Comparison of ENCODE assay signal across 1 cellular context in the genomic region with DNA sequence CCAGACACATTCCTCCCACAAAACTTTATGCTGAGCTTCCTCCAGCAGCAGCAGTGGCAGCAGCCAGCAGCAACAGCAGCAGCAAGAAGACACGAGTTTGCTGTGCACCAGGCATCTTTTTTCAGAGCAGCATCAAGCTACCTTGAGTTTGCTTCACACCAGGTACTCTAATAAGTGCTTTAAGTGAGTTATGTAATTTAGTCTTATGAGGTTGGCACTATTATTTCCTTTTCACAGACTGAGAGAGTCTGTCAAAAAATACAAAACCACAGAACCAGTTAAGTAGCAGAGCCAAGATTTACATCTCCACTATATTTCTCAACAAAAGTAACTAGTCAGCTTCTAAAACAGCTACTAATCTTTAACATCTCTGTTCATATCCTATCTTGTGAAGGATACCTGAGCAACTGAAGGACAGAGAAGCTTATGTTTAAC.
TF ChIP-seq lines count a peak whose summit lies in the region.

No MANE protein-coding gene starts in this region.

TF ChIP-seq in K562, 482 proteins besides CTCF, POLR2A, EP300 and RAD21:
- no peak for TF ChIP-seq SIX5 (IDR thresholded peaks at IDR 0.05; ENCODE audit: borderline replicate concordance in 1 of 2, insufficient read depth in 1 of 2, low read depth in 1 of 2, low read length in 2 of 2)
- TF ChIP-seq, protein P1, sequence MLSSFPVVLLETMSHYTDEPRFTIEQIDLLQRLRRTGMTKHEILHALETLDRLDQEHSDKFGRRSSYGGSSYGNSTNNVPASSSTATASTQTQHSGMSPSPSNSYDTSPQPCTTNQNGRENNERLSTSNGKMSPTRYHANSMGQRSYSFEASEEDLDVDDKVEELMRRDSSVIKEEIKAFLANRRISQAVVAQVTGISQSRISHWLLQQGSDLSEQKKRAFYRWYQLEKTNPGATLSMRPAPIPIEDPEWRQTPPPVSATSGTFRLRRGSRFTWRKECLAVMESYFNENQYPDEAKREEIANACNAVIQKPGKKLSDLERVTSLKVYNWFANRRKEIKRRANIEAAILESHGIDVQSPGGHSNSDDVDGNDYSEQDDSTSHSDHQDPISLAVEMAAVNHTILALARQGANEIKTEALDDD (IDR thresholded peaks at IDR 0.05): peak; percentile 93; the same call in 1 of the 2 replicates
- no peak for TF ChIP-seq RB1 (IDR thresholded peaks at IDR 0.05; ENCODE audit: low read depth)
- TF ChIP-seq ZNF431 (CRISPR knock-in tag; IDR thresholded peaks at IDR 0.05): 0 out of 2 replicates have a peak, but pooled peaks have one; percentile 21
- TF ChIP-seq, protein P2, sequence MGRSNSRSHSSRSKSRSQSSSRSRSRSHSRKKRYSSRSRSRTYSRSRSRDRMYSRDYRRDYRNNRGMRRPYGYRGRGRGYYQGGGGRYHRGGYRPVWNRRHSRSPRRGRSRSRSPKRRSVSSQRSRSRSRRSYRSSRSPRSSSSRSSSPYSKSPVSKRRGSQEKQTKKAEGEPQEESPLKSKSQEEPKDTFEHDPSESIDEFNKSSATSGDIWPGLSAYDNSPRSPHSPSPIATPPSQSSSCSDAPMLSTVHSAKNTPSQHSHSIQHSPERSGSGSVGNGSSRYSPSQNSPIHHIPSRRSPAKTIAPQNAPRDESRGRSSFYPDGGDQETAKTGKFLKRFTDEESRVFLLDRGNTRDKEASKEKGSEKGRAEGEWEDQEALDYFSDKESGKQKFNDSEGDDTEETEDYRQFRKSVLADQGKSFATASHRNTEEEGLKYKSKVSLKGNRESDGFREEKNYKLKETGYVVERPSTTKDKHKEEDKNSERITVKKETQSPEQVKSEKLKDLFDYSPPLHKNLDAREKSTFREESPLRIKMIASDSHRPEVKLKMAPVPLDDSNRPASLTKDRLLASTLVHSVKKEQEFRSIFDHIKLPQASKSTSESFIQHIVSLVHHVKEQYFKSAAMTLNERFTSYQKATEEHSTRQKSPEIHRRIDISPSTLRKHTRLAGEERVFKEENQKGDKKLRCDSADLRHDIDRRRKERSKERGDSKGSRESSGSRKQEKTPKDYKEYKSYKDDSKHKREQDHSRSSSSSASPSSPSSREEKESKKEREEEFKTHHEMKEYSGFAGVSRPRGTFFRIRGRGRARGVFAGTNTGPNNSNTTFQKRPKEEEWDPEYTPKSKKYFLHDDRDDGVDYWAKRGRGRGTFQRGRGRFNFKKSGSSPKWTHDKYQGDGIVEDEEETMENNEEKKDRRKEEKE (IDR thresholded peaks at IDR 0.05; ENCODE audit: borderline replicate concordance in 1 of 2, control insufficient read depth in 1 of 2, low read depth in 2 of 2, low read length in 1 of 2): no peak
- TF ChIP-seq TAF15 (IDR thresholded peaks at IDR 0.05; ENCODE audit: low read depth, low read length): no peak
- no peak for TF ChIP-seq LCOR (CRISPR knock-in tag; IDR thresholded peaks at IDR 0.05)
TF ChIP-seq in K562: peak in this region for 2.
